Comparison of ENCODE assay signal across 12 cellular contexts in genomic region chr5:134530375-134531077, GRCh38. TPM values are rescaled to one million over a fixed set of nuclear protein-coding genes. Genes with fewer than 3 reads are reported as not detected.
A peak's percentile ranks its signal among the peaks of the same experiment; 100 is the strongest.
DNase-seq lines count a peak whose midpoint lies in the region; ATAC-seq and TF ChIP-seq lines count a peak whose summit lies in the region.
"Had no signal": no experiment of that assay in that cellular context is flagged by ENCODE, and none has a peak within 500 bp of the region (broad histone marks: within the 10 kb centered on the region; RNA-seq: fewer than 3 reads in every experiment).

No MANE protein-coding gene starts in this region.

- H4K20me1 ChIP-seq in GM23338 (replicated peaks; ENCODE audit: insufficient read depth) = peaks cover 11% of the 10 kb centered on the region

- H3K27me3 Mint-ChIP-seq in GM23338 (ENCODE audit: insufficient read depth, low read depth, poor library complexity) = peaks cover 16% of the 10 kb centered on the region
- H3K27me3 Mint-ChIP-seq in activated CD8-positive, alpha-beta T cell treated with anti-CD3 and anti-CD28 coated beads, Interleukin-2, amount 10 ng/mL, durations not matched to agents 7 days and 5 days (ENCODE audit: low read depth) = no peaks in the 10 kb centered on the region

- no peak overlapping the region for H2AFZ ChIP-seq in GM23338

- POLR2A ChIA-PET in activated CD8-positive, alpha-beta T cell treated with anti-CD3 and anti-CD28 coated beads, Interleukin-2, amount 10 ng/mL, durations not matched to agents 7 days and 5 days (lab: Charles Lee) = interaction anchor here (1.0 kb wide), 1 partner anchor 11 kb away, joined by 3 read pairs; no protein-coding TSS in a partner anchor

- H3K4me1 ChIP-seq in GM23338 (ENCODE audit: insufficient read depth) = peaks cover 61% of the 10 kb centered on the region
- peaks cover 0 to 72% of the 10 kb centered on the region in 2 donors for H3K4me1 ChIP-seq in right atrium auricular region
- H3K4me1 ChIP-seq in psoas muscle = peaks cover 40% of the 10 kb centered on the region

- no peaks in the 10 kb centered on the region for H3K9me3 Mint-ChIP-seq in GM23338
- no peaks in the 10 kb centered on the region for H3K9me3 Mint-ChIP-seq in activated CD8-positive, alpha-beta T cell treated with anti-CD3 and anti-CD28 coated beads, Interleukin-2, amount 10 ng/mL, durations not matched to agents 7 days and 5 days (ENCODE audit: insufficient read depth)

- H3K9me3 ChIP-seq in right atrium auricular region (no peaks in the 10 kb centered on the region), psoas muscle (no peaks in the 10 kb centered on the region)
- H3K9me3 ChIP-seq: HAP-1 had no signal

- peaks cover 19% of the 10 kb centered on the region; the same call in 1 of the 2 replicates for H3F3A ChIP-seq in GM23338 (replicated peaks; ENCODE audit: low read depth)

- no peaks in the 10 kb centered on the region for H3K36me3 ChIP-seq in GM23338 (ENCODE audit: insufficient read depth)
- H3K36me3 ChIP-seq in right atrium auricular region = no peaks in the 10 kb centered on the region
- H3K36me3 ChIP-seq in psoas muscle (ENCODE audit: insufficient read depth in 1 of 2, low read depth in 1 of 2) = no peaks in the 10 kb centered on the region
- H3K36me3 ChIP-seq: HAP-1 had no signal

- CTCF ChIA-PET in activated CD8-positive, alpha-beta T cell treated with anti-CD3 and anti-CD28 coated beads, Interleukin-2, amount 10 ng/mL, durations not matched to agents 7 days and 5 days (lab: Charles Lee) = interaction anchor here (1.0 to 4.5 kb wide), 4 partner anchors 13 to 119 kb away, joined by 5 to 34 read pairs (median 8); partner anchors contain the start of gene CDKN2AIPNL

- no peak for ATAC-seq in GM23338
- no peak for ATAC-seq in activated CD8-positive, alpha-beta T cell treated with anti-CD3 and anti-CD28 coated beads, Interleukin-2, amount 10 ng/mL, durations not matched to agents 7 days and 5 days
- ATAC-seq in psoas muscle = no peak
- ATAC-seq in GM21526 (IDR thresholded peaks at IDR 0.05; ENCODE audit: low FRiP score, unreplicated experiment) = no peak
- no peak for ATAC-seq in HG02678 (IDR thresholded peaks at IDR 0.05; ENCODE audit: unreplicated experiment)
- no peak for ATAC-seq in GM21360 (IDR thresholded peaks at IDR 0.05; ENCODE audit: unreplicated experiment)
- ATAC-seq: sciatic nerve had no signal

- peaks cover 90% of the 10 kb centered on the region for H3K79me2 ChIP-seq in GM23338 (replicated peaks; ENCODE audit: insufficient read depth)

- H3K4me2 ChIP-seq in GM23338 = peak overlapping the region; percentile 51; the same call in 1 of the 2 replicates

- intact Hi-C loops in psoas muscle (cut with DNase I) = no loop called here

- no peaks in the 10 kb centered on the region; the same call in 2 of the 3 replicates for H3K36me3 Mint-ChIP-seq in GM23338 (ENCODE audit: low read depth)
- peaks cover 5% of the 10 kb centered on the region for H3K36me3 Mint-ChIP-seq in activated CD8-positive, alpha-beta T cell treated with anti-CD3 and anti-CD28 coated beads, Interleukin-2, amount 10 ng/mL, durations not matched to agents 7 days and 5 days (ENCODE audit: low read depth)

- H3K4me1 Mint-ChIP-seq in GM23338 = peaks cover 66% of the 10 kb centered on the region
- H3K4me1 Mint-ChIP-seq in activated CD8-positive, alpha-beta T cell treated with anti-CD3 and anti-CD28 coated beads, Interleukin-2, amount 10 ng/mL, durations not matched to agents 7 days and 5 days (ENCODE audit: low read depth) = peaks cover 40% of the 10 kb centered on the region

- H3K4me3 Mint-ChIP-seq in GM23338 = no peak overlapping the region
- H3K4me3 Mint-ChIP-seq in activated CD8-positive, alpha-beta T cell treated with anti-CD3 and anti-CD28 coated beads, Interleukin-2, amount 10 ng/mL, durations not matched to agents 7 days and 5 days = no peak overlapping the region

- H3K4me3 ChIP-seq in GM23338 (no peak overlapping the region), right atrium auricular region (no peak overlapping the region), psoas muscle (no peak overlapping the region)
- H3K4me3 ChIP-seq: HAP-1 had no signal

- TF ChIP-seq CTCF in GM23338 (conservative IDR thresholded peaks at IDR 0.05; ENCODE audit: low read depth in 2 of 2) = no peak
- no peak for TF ChIP-seq CTCF in right atrium auricular region (IDR thresholded peaks at IDR 0.05)
- TF ChIP-seq CTCF in psoas muscle (IDR thresholded peaks at IDR 0.05) = no peak

- WGBS in psoas muscle, 3 donors = 32 to 62% (median 42%) methylated on average over 8 of the region's 8 CpGs

- H3K27me3 ChIP-seq in GM23338 (ENCODE audit: insufficient read depth) = no peaks in the 10 kb centered on the region
- no peaks in the 10 kb centered on the region for H3K27me3 ChIP-seq in right atrium auricular region
- no peaks in the 10 kb centered on the region for H3K27me3 ChIP-seq in psoas muscle (ENCODE audit: insufficient read depth in 3 of 3, low read length in 2 of 3)

- no peaks in the 10 kb centered on the region for H3K9me2 ChIP-seq in GM23338 (ENCODE audit: insufficient read depth)

- peak overlapping the region; percentile 82; the same call in 1 of the 2 replicates for H3K27ac Mint-ChIP-seq in GM23338
- H3K27ac Mint-ChIP-seq in activated CD8-positive, alpha-beta T cell treated with anti-CD3 and anti-CD28 coated beads, Interleukin-2, amount 10 ng/mL, durations not matched to agents 7 days and 5 days = peak overlapping the region; percentile 13

- H3K27ac ChIP-seq in GM23338 (ENCODE audit: low read depth) (0 out of 2 replicates have a peak overlapping the region, but pooled peaks have one; percentile 74), right atrium auricular region (peak overlapping the region; percentile 98 to 100), psoas muscle (peak overlapping the region; percentile 6)

- DNase-seq in GM23338 (ENCODE audit: low spot score) (no peak), right atrium auricular region (ENCODE audit: low spot score) (peak; percentile 80), psoas muscle (no peak), NOMO-1 treated with dmso at 0.1 percent for 144 hours (lab: John Stamatoyannopoulos, UW; ENCODE audit: unreplicated experiment) (no peak)
- DNase-seq in activated CD8-positive, alpha-beta T cell treated with anti-CD3 and anti-CD28 coated beads, Interleukin-2, amount 10 ng/mL, durations not matched to agents 7 days and 5 days = no peak
- DNase-seq: activated CD8-positive, alpha-beta memory T cell treated with anti-CD3 and anti-CD28 coated beads, Interleukin-2, amount 50 U/mL, for 4 hours; DMS153 had no signal

RNA-seq across cellular contexts. Expression of gene JADE2, which starts 5.1 kb away (rescaled TPM):
- 31.9 and 40.8 TPM in 2 replicates for total RNA-seq in GM23338 (2014; rRNA removed; shearing (Covaris generic))
- polyA plus RNA-seq in GM23338 (2016; fragmentation: Nextera tagmentation; extraction: Ambion mirVana) (15.9 and 16.2 TPM in 2 replicates), psoas muscle (10 to 100 TPM in 1 of 3 donors, 1 to 10 TPM in 2; 5.0 to 10.1 (median 6.0) TPM)
- 10 to 100 TPM; 79.9 to 86.0 TPM for total RNA-seq in activated CD8-positive, alpha-beta T cell treated with anti-CD3 and anti-CD28 coated beads, Interleukin-2, amount 10 ng/mL, durations not matched to agents 7 days and 5 days
- total RNA-seq in right atrium auricular region (10 to 100 TPM; 37.5 to 47.6 TPM), psoas muscle (10 to 100 TPM in 3 of 4 donors, 1 to 10 TPM in 1; 10.0 to 15.1 (median 14.4) TPM)

Comparison
In these comparisons a context has a peak if more than half of its experiments do, and no peak if none do; other contexts are left out.
1. H3K27ac ChIP-seq: peak in every context shown above with its lines; median percentile 99 in right atrium auricular region; 74 in GM23338; 6 in psoas muscle.